12 cellular contexts compared by ENCODE assay signal in genomic region chr5:93570294-93571110, GRCh38. TPM values are rescaled to one million over a fixed set of nuclear protein-coding genes. Genes with fewer than 3 reads are reported as not detected.
DNase-seq lines count a peak whose midpoint lies in the region; ATAC-seq and TF ChIP-seq lines count a peak whose summit lies in the region.
"Had no signal": no experiment of that assay in that cellular context is flagged by ENCODE, and none has a peak within 500 bp of the region (broad histone marks: within the 10 kb centered on the region; RNA-seq: fewer than 3 reads in every experiment).

No MANE protein-coding gene starts in this region.

- peak overlapping the region; percentile 9; the same call in 1 of the 2 replicates for H3K4me3 ChIP-seq in GM12864 (ENCODE audit: low read depth, low read length)
- peak overlapping the region; percentile 41 for H3K4me3 ChIP-seq in choroid plexus epithelial cell (ENCODE audit: low read depth, low read length)
- H3K4me3 ChIP-seq in BE2C (ENCODE audit: low read depth, low read length): no peak overlapping the region

- peaks cover 15% of the 10 kb centered on the region for H3K36me3 Mint-ChIP-seq in neural crest cell (ENCODE audit: low read depth)
- H3K36me3 Mint-ChIP-seq in activated CD8-positive, alpha-beta memory T cell treated with anti-CD3 and anti-CD28 coated beads, Interleukin-2, amount 10 ng/mL, durations not matched to agents 7 days and 5 days: peaks cover 1% of the 10 kb centered on the region

- peak overlapping the region; percentile 47 for H3K4me3 Mint-ChIP-seq in neural crest cell
- no peak overlapping the region for H3K4me3 Mint-ChIP-seq in activated CD8-positive, alpha-beta memory T cell treated with anti-CD3 and anti-CD28 coated beads, Interleukin-2, amount 10 ng/mL, durations not matched to agents 7 days and 5 days

- H3K27ac Mint-ChIP-seq in neural crest cell (ENCODE audit: unreplicated experiment): no peak overlapping the region
- H3K27ac Mint-ChIP-seq in activated CD8-positive, alpha-beta memory T cell treated with anti-CD3 and anti-CD28 coated beads, Interleukin-2, amount 10 ng/mL, durations not matched to agents 7 days and 5 days: no peak overlapping the region

- TF ChIP-seq CTCF in GM12864 (IDR thresholded peaks at IDR 0.05; ENCODE audit: low read depth, low read length, missing control alignments) (no peak), choroid plexus epithelial cell (conservative IDR thresholded peaks at IDR 0.05; ENCODE audit: low read depth, low read length) (no peak), neural crest cell (conservative IDR thresholded peaks at IDR 0.05) (no peak), BE2C (IDR thresholded peaks at IDR 0.05; ENCODE audit: low read depth, low read length) (no peak)

- ATAC-seq in HG02642 (IDR thresholded peaks at IDR 0.05; ENCODE audit: poor library complexity, unreplicated experiment): peak; percentile 45
- no peak for ATAC-seq in activated CD8-positive, alpha-beta memory T cell treated with anti-CD3 and anti-CD28 coated beads, Interleukin-2, amount 10 ng/mL, durations not matched to agents 7 days and 5 days
- ATAC-seq: HCT116 had no signal

- peaks cover 14% of the 10 kb centered on the region for H3K4me1 ChIP-seq in BE2C

- H3K36me3 ChIP-seq in BE2C: no peaks in the 10 kb centered on the region

- H3K27me3 ChIP-seq in BE2C: no peaks in the 10 kb centered on the region

- H3K27me3 Mint-ChIP-seq in neural crest cell (ENCODE audit: low read depth): peaks cover 24% of the 10 kb centered on the region
- peaks cover 83% of the 10 kb centered on the region for H3K27me3 Mint-ChIP-seq in activated CD8-positive, alpha-beta memory T cell treated with anti-CD3 and anti-CD28 coated beads, Interleukin-2, amount 10 ng/mL, durations not matched to agents 7 days and 5 days

- H3K9me3 ChIP-seq in BE2C: no peaks in the 10 kb centered on the region

- H3K9me3 Mint-ChIP-seq in neural crest cell: no peaks in the 10 kb centered on the region
- no peaks in the 10 kb centered on the region for H3K9me3 Mint-ChIP-seq in activated CD8-positive, alpha-beta memory T cell treated with anti-CD3 and anti-CD28 coated beads, Interleukin-2, amount 10 ng/mL, durations not matched to agents 7 days and 5 days (ENCODE audit: low read depth)

- CTCF ChIA-PET in activated CD8-positive, alpha-beta memory T cell treated with anti-CD3 and anti-CD28 coated beads, Interleukin-2, amount 10 ng/mL, durations not matched to agents 7 days and 5 days (lab: Charles Lee): interaction anchor here (1.2 kb wide), 1 partner anchor 37 kb away, joined by 3 read pairs; no protein-coding TSS in a partner anchor

- peaks cover 76% of the 10 kb centered on the region for H3K4me1 Mint-ChIP-seq in neural crest cell
- peaks cover 9% of the 10 kb centered on the region for H3K4me1 Mint-ChIP-seq in activated CD8-positive, alpha-beta memory T cell treated with anti-CD3 and anti-CD28 coated beads, Interleukin-2, amount 10 ng/mL, durations not matched to agents 7 days and 5 days

- DNase-seq in GM12864 (ENCODE audit: low read depth) (no peak), choroid plexus epithelial cell (ENCODE audit: low read depth) (peak; percentile 66), neural crest cell (ENCODE audit: low read depth, low spot score) (no peak), BE2C (no peak), NCI-H2081 treated with DMSO at 0.1 percent for 48 hours (lab: John Stamatoyannopoulos, UW) (no peak), DMS 273 (lab: John Stamatoyannopoulos, UW; ENCODE audit: unreplicated experiment) (no peak)
- DNase-seq in activated CD8-positive, alpha-beta memory T cell treated with anti-CD3 and anti-CD28 coated beads, Interleukin-2, amount 10 ng/mL, durations not matched to agents 7 days and 5 days: no peak
- DNase-seq: EL, NCI-H1417 had no signal

RNA-seq across cellular contexts. Expression of gene NR2F1-AS1, which starts 10.5 kb away (rescaled TPM):
- total RNA-seq in neural crest cell: 52.4 and 53.1 TPM in 2 replicates
- 2.7 TPM for polyA plus RNA-seq in BE2C (2012; ENCODE audit: insufficient read depth, insufficient read length, low read depth)
- not detected for total RNA-seq in activated CD8-positive, alpha-beta memory T cell treated with anti-CD3 and anti-CD28 coated beads, Interleukin-2, amount 10 ng/mL, durations not matched to agents 7 days and 5 days

RNA-seq across cellular contexts. Expression of gene NR2F1, which starts 12.5 kb away (rescaled TPM):
- total RNA-seq in neural crest cell: 411 and 426 TPM in 2 replicates
- polyA plus RNA-seq in BE2C (2012; ENCODE audit: insufficient read depth, insufficient read length, low read depth): 13.1 TPM
- total RNA-seq in activated CD8-positive, alpha-beta memory T cell treated with anti-CD3 and anti-CD28 coated beads, Interleukin-2, amount 10 ng/mL, durations not matched to agents 7 days and 5 days: not detected
- polyA plus RNA-seq: keratinocyte had no signal

Comparison
In these comparisons a context has a peak if more than half of its experiments do, and no peak if none do; other contexts are left out.
1. RNA of gene NR2F1-AS1, which starts 10.5 kb away (total RNA-seq): 52.4 to 53.1 TPM in neural crest cell; not detected in activated CD8-positive, alpha-beta memory T cell treated with anti-CD3 and anti-CD28 coated beads, Interleukin-2, amount 10 ng/mL, durations not matched to agents 7 days and 5 days; every median in the first group is over 10 times any median in the second.
2. RNA of gene NR2F1, which starts 12.5 kb away (total RNA-seq): 411 to 426 TPM in neural crest cell; not detected in activated CD8-positive, alpha-beta memory T cell treated with anti-CD3 and anti-CD28 coated beads, Interleukin-2, amount 10 ng/mL, durations not matched to agents 7 days and 5 days; every median in the first group is over 100 times any median in the second.